27 cellular contexts compared by ENCODE assay signal in genomic region chr5:55966284-55966683, GRCh38. TPM values are rescaled to one million over a fixed set of nuclear protein-coding genes. Genes with fewer than 3 reads are reported as not detected.
DNase-seq lines count a peak whose midpoint lies in the region; ATAC-seq and TF ChIP-seq lines count a peak whose summit lies in the region.
"Had no signal": no experiment of that assay in that cellular context is flagged by ENCODE, and none has a peak within 500 bp of the region (broad histone marks: within the 10 kb centered on the region; RNA-seq: fewer than 3 reads in every experiment).

No MANE protein-coding gene starts in this region.

- H3K4me1 Mint-ChIP-seq in activated CD4-positive, alpha-beta T cell treated with anti-CD3 and anti-CD28 coated beads for 36 hours, result peaks cover 46% of the 10 kb centered on the region
- peaks cover 10% of the 10 kb centered on the region for H3K4me1 Mint-ChIP-seq in stimulated activated effector memory CD8-positive, alpha-beta T cell treated with anti-CD3 and anti-CD28 coated beads, Interleukin-12 subunit alpha, Interleukin-12 subunit beta, amount 100 ng/mL, for 72 hours
- H3K4me1 Mint-ChIP-seq: H9, neural progenitor cell had no signal

- H3K27ac ChIP-seq in cardiac muscle cell, result peak overlapping the region; percentile 11
- H3K27ac ChIP-seq in right atrium auricular region, result no peak overlapping the region
- H3K27ac ChIP-seq: HL-60, lower lobe of right lung, neural progenitor cell, SK-N-MC, WERI-Rb-1 had no signal

- intact Hi-C loops in activated CD4-positive, alpha-beta T cell treated with anti-CD3 and anti-CD28 coated beads for 36 hours (cut with DNase I, micrococcal nuclease), result loop anchor here in 1 of 2 experiments (1.0 kb wide), 1 partner anchor 46 kb away; no protein-coding TSS in a partner anchor

- TF ChIP-seq CTCF in cardiac muscle cell (IDR thresholded peaks at IDR 0.05; ENCODE audit: low read depth, low read length) (no peak), right atrium auricular region (IDR thresholded peaks at IDR 0.05) (no peak), epithelial cell of esophagus (IDR thresholded peaks at IDR 0.05; ENCODE audit: insufficient read depth, low read depth, low read length, missing control alignments) (no peak)

- H3K27me3 ChIP-seq in cardiac muscle cell (no peaks in the 10 kb centered on the region), right atrium auricular region (no peaks in the 10 kb centered on the region)
- H3K27me3 ChIP-seq: neural progenitor cell had no signal

- DNase-seq in activated CD4-positive, alpha-beta T cell treated with anti-CD3 and anti-CD28 coated beads for 36 hours, result no peak
- DNase-seq in activated CD4-positive, alpha-beta T cell treated with anti-CD3 and anti-CD28 coated beads, Interleukin-2, amount 50 U/mL, for 48 hours, result no peak
- no peak for DNase-seq in cardiac muscle cell (ENCODE audit: low read depth in 1 of 2, low spot score in 1 of 2)
- no peak for DNase-seq in right atrium auricular region (ENCODE audit: low spot score)
- peak; percentile 89 for DNase-seq in epithelial cell of esophagus (ENCODE audit: low read depth)
- DNase-seq in stimulated activated effector memory CD8-positive, alpha-beta T cell treated with anti-CD3 and anti-CD28 coated beads, Interleukin-12 subunit alpha, Interleukin-12 subunit beta, amount 100 ng/mL, for 72 hours (ENCODE audit: low spot score in 2 of 2), result no peak
- DNase-seq: activated effector memory CD4-positive, alpha-beta T cell treated with Interleukin-2 at 50 U/mL for 16 hours; AML-193; CD8-positive, alpha-beta T cell; H9; islet precursor cell; lower lobe of right lung; NCI-H1105; NCI-H2081; NCI-H345; NCI-H748 treated with DMSO at 0.1 percent for 48 hours; posterior cingulate gyrus; RPMI8226; T-helper 9 cell; WERI-Rb-1 had no signal

- H3K27me3 Mint-ChIP-seq in activated CD4-positive, alpha-beta T cell treated with anti-CD3 and anti-CD28 coated beads for 36 hours, result no peaks in the 10 kb centered on the region
- H3K27me3 Mint-ChIP-seq: dendritic cell treated with granulocyte-macrophage colony-stimulating factor and Interleukin-4, amounts not matched to agents 40 ng/mL and 50 ng/mL, for 4 days; type B pancreatic cell had no signal

- H3K9me3 ChIP-seq in cardiac muscle cell (ENCODE audit: low read depth), result no peaks in the 10 kb centered on the region
- no peaks in the 10 kb centered on the region for H3K9me3 ChIP-seq in right atrium auricular region
- H3K9me3 ChIP-seq: lower lobe of right lung had no signal

- CTCF ChIA-PET in activated CD4-positive, alpha-beta T cell treated with anti-CD3 and anti-CD28 coated beads for 36 hours (lab: Charles Lee), result no interaction called here

- no peak overlapping the region for H3K4me3 Mint-ChIP-seq in activated CD4-positive, alpha-beta T cell treated with anti-CD3 and anti-CD28 coated beads for 36 hours
- no peak overlapping the region for H3K4me3 Mint-ChIP-seq in stimulated activated effector memory CD8-positive, alpha-beta T cell treated with anti-CD3 and anti-CD28 coated beads, Interleukin-12 subunit alpha, Interleukin-12 subunit beta, amount 100 ng/mL, for 72 hours
- H3K4me3 Mint-ChIP-seq: CD8-positive, alpha-beta T cell; dendritic cell treated with granulocyte-macrophage colony-stimulating factor and Interleukin-4, amounts not matched to agents 40 ng/mL and 50 ng/mL, for 4 days; H9; neural progenitor cell; type B pancreatic cell had no signal

- peaks cover 26% of the 10 kb centered on the region for H3K36me3 ChIP-seq in cardiac muscle cell
- peaks cover 32% of the 10 kb centered on the region for H3K36me3 ChIP-seq in right atrium auricular region
- H3K36me3 ChIP-seq: neural progenitor cell had no signal

- H3K4me1 ChIP-seq in cardiac muscle cell (ENCODE audit: low read depth), result no peaks in the 10 kb centered on the region
- peaks cover 0 to 13% of the 10 kb centered on the region in 2 donors for H3K4me1 ChIP-seq in right atrium auricular region
- H3K4me1 ChIP-seq: neural progenitor cell had no signal

- ATAC-seq in activated CD4-positive, alpha-beta T cell treated with anti-CD3 and anti-CD28 coated beads for 36 hours, result peak; percentile 89
- ATAC-seq in stimulated activated effector memory CD8-positive, alpha-beta T cell treated with anti-CD3 and anti-CD28 coated beads, Interleukin-12 subunit alpha, Interleukin-12 subunit beta, amount 100 ng/mL, for 72 hours, result peak; percentile 83
- no peak for ATAC-seq in HG03521 (IDR thresholded peaks at IDR 0.05; ENCODE audit: unreplicated experiment)
- no peak for ATAC-seq in GM21576 (IDR thresholded peaks at IDR 0.05; ENCODE audit: unreplicated experiment)
- ATAC-seq: CD8-positive, alpha-beta T cell had no signal

- H3K4me3 ChIP-seq in cardiac muscle cell, result no peak overlapping the region
- no peak overlapping the region for H3K4me3 ChIP-seq in right atrium auricular region
- no peak overlapping the region for H3K4me3 ChIP-seq in epithelial cell of esophagus (ENCODE audit: low read length)
- H3K4me3 ChIP-seq: lower lobe of right lung, neural progenitor cell, SK-N-MC had no signal

- H3K36me3 Mint-ChIP-seq in activated CD4-positive, alpha-beta T cell treated with anti-CD3 and anti-CD28 coated beads for 36 hours (ENCODE audit: low read depth), result peaks cover 53% of the 10 kb centered on the region
- peaks cover 97% of the 10 kb centered on the region for H3K36me3 Mint-ChIP-seq in stimulated activated effector memory CD8-positive, alpha-beta T cell treated with anti-CD3 and anti-CD28 coated beads, Interleukin-12 subunit alpha, Interleukin-12 subunit beta, amount 100 ng/mL, for 72 hours

- H3K27ac Mint-ChIP-seq in activated CD4-positive, alpha-beta T cell treated with anti-CD3 and anti-CD28 coated beads for 36 hours, result peak overlapping the region; percentile 72
- no peak overlapping the region for H3K27ac Mint-ChIP-seq in stimulated activated effector memory CD8-positive, alpha-beta T cell treated with anti-CD3 and anti-CD28 coated beads, Interleukin-12 subunit alpha, Interleukin-12 subunit beta, amount 100 ng/mL, for 72 hours
- H3K27ac Mint-ChIP-seq: CD8-positive, alpha-beta T cell; dendritic cell treated with granulocyte-macrophage colony-stimulating factor and Interleukin-4, amounts not matched to agents 40 ng/mL and 50 ng/mL, for 4 days; H9; neural progenitor cell; type B pancreatic cell had no signal

- POLR2A ChIA-PET in activated CD4-positive, alpha-beta T cell treated with anti-CD3 and anti-CD28 coated beads for 36 hours (lab: Charles Lee), result no interaction called here

- H3K9me3 Mint-ChIP-seq in activated CD4-positive, alpha-beta T cell treated with anti-CD3 and anti-CD28 coated beads for 36 hours (ENCODE audit: low read depth), result no peaks in the 10 kb centered on the region
- H3K9me3 Mint-ChIP-seq in stimulated activated effector memory CD8-positive, alpha-beta T cell treated with anti-CD3 and anti-CD28 coated beads, Interleukin-12 subunit alpha, Interleukin-12 subunit beta, amount 100 ng/mL, for 72 hours, result no peaks in the 10 kb centered on the region
- H3K9me3 Mint-ChIP-seq: CD8-positive, alpha-beta T cell; dendritic cell treated with granulocyte-macrophage colony-stimulating factor and Interleukin-4, amounts not matched to agents 40 ng/mL and 50 ng/mL, for 4 days; H9; neural progenitor cell; type B pancreatic cell had no signal

RNA-seq across cellular contexts. Expression of gene IL6ST, which starts 28.5 kb away (rescaled TPM):
- total RNA-seq in activated CD4-positive, alpha-beta T cell treated with anti-CD3 and anti-CD28 coated beads for 36 hours, result 10 to 100 TPM; 57.1 to 64.4 TPM
- total RNA-seq in cardiac muscle cell (47.2 and 55.5 TPM in 2 replicates), right atrium auricular region (100 to 1,000 TPM; 244 to 263 TPM)
- 47.7 and 50.5 TPM in 2 replicates for polyA plus RNA-seq in cardiac muscle cell

Comparison
In these comparisons a context has a peak if more than half of its experiments do, and no peak if none do; other contexts are left out.
1. ATAC-seq: peak in activated CD4-positive, alpha-beta T cell treated with anti-CD3 and anti-CD28 coated beads for 36 hours (single experiment) and stimulated activated effector memory CD8-positive, alpha-beta T cell treated with anti-CD3 and anti-CD28 coated beads, Interleukin-12 subunit alpha, Interleukin-12 subunit beta, amount 100 ng/mL, for 72 hours (single experiment); none in HG03521 (single experiment) and GM21576 (single experiment).